Comparison of ENCODE assay signal across 8 cellular contexts in genomic region chr3:75434276-75434936, GRCh38.
A peak's percentile ranks its signal among the peaks of the same experiment; 100 is the strongest.
DNase-seq lines count a peak whose midpoint lies in the region; TF ChIP-seq lines count a peak whose summit lies in the region.
"Not testable (repeated sequence)": the region's sequence is repeated elsewhere in the genome, so short reads cannot be mapped to it uniquely, and the experiment has no call there.

No MANE protein-coding gene starts in this region.

- H3K4me1 ChIP-seq in urinary bladder (ENCODE audit: insufficient read depth): not testable (repeated sequence)

- peak overlapping the region; percentile 94 for H3K27ac Mint-ChIP-seq in activated naive CD4-positive, alpha-beta T cell treated with anti-CD3 and anti-CD28 coated beads, Interleukin-2, amount 50 U/mL, for 24 hours

- in situ Hi-C loops in G401 (cut with HindIII; ENCODE audit: low sequenced_read_pairs): not testable (repeated sequence)

- TF ChIP-seq CTCF in epithelial cell of esophagus (IDR thresholded peaks at IDR 0.05; ENCODE audit: insufficient read depth, low read depth, low read length, missing control alignments): not testable (repeated sequence)

- DNase-seq in G401 (ENCODE audit: low spot score) (peak; percentile 8), M059J (ENCODE audit: low read depth) (peak; percentile 22), SW480 (ENCODE audit: low spot score) (peak; percentile 36), epithelial cell of esophagus (ENCODE audit: low read depth) (peak; percentile 45), left kidney (ENCODE audit: low read depth, low spot score) (peak; percentile 32), renal cortical epithelial cell (ENCODE audit: low read depth) (peak; percentile 18)

- H3K4me3 Mint-ChIP-seq in activated naive CD4-positive, alpha-beta T cell treated with anti-CD3 and anti-CD28 coated beads, Interleukin-2, amount 50 U/mL, for 24 hours: peak overlapping the region; percentile 99

- WGBS in urinary bladder: 1% methylated on average over 35 of the region's 35 CpGs

- not testable (repeated sequence) for H3K27me3 Mint-ChIP-seq in activated naive CD4-positive, alpha-beta T cell treated with anti-CD3 and anti-CD28 coated beads, Interleukin-2, amount 50 U/mL, for 24 hours

- H3K4me1 Mint-ChIP-seq in activated naive CD4-positive, alpha-beta T cell treated with anti-CD3 and anti-CD28 coated beads, Interleukin-2, amount 50 U/mL, for 24 hours: peaks cover 14% of the 10 kb centered on the region

- not testable (repeated sequence) for H3K36me3 Mint-ChIP-seq in activated naive CD4-positive, alpha-beta T cell treated with anti-CD3 and anti-CD28 coated beads, Interleukin-2, amount 50 U/mL, for 24 hours

- H3K27ac ChIP-seq in urinary bladder (ENCODE audit: low read depth): peak overlapping the region; percentile 1

- H3K36me3 ChIP-seq in urinary bladder (ENCODE audit: insufficient read depth): not testable (repeated sequence)

- H3K9me3 Mint-ChIP-seq in activated naive CD4-positive, alpha-beta T cell treated with anti-CD3 and anti-CD28 coated beads, Interleukin-2, amount 50 U/mL, for 24 hours: not testable (repeated sequence)

- peak overlapping the region; percentile 49 for H3K4me3 ChIP-seq in epithelial cell of esophagus (ENCODE audit: low read length)
- H3K4me3 ChIP-seq in urinary bladder (ENCODE audit: low read depth, low read length): peak overlapping the region; percentile 50

Comparison
In these comparisons a context has a peak if more than half of its experiments do, and no peak if none do; other contexts are left out.
1. Peak in every context shown above with its lines: DNase-seq, H3K4me3 ChIP-seq and H3K27ac ChIP-seq.